Comparison of ENCODE assay signal across 6 cellular contexts in genomic region chrX:34132028-34132427, GRCh38. TPM values are rescaled to one million over a fixed set of nuclear protein-coding genes. Genes with fewer than 3 reads are reported as not detected.
"Had no signal": no experiment of that assay in that cellular context is flagged by ENCODE, and none has a peak within 500 bp of the region (broad histone marks: within the 10 kb centered on the region; RNA-seq: fewer than 3 reads in every experiment).

Gene FAM47A, minus strand, starts transcription at chrX:34132314. Its CDS starts 36 bp downstream, at chrX:34132278.

- DNase-seq: H9, HCEC 1CT, IMR-90 had no signal

- H3K27ac Mint-ChIP-seq: GM23338, H9 had no signal

- H3K4me3 Mint-ChIP-seq: GM23338, H9 had no signal

- H3K4me1 Mint-ChIP-seq: GM23338, H9 had no signal

- ATAC-seq: GM23338 had no signal

RNA-seq across cellular contexts. Expression of gene FAM47A, which starts in this region (rescaled TPM):
- total RNA-seq: GM23338, H1, H9, HT-29, IMR-90 had no signal
